21 cellular contexts compared by ENCODE assay signal in genomic region chr2:108993095-108993937, GRCh38. TPM values are rescaled to one million over a fixed set of nuclear protein-coding genes. Genes with fewer than 3 reads are reported as not detected.
"Had no signal": no experiment of that assay in that cellular context is flagged by ENCODE, and none has a peak within 500 bp of the region (broad histone marks: within the 10 kb centered on the region; RNA-seq: fewer than 3 reads in every experiment).

No MANE protein-coding gene starts in this region.

- ATAC-seq: left lung had no signal

- H3K4me3 ChIP-seq: dorsolateral prefrontal cortex, hepatocyte, left lung, lung, sigmoid colon, skin epidermis, stomach had no signal

- H3K4me1 Mint-ChIP-seq: naive B cell had no signal

- H3K27ac ChIP-seq: dorsolateral prefrontal cortex, hepatocyte, left lung, sigmoid colon, skin epidermis, stomach had no signal

- H3K27ac Mint-ChIP-seq: naive B cell had no signal

- H3K4me3 Mint-ChIP-seq: naive B cell had no signal

- H3K36me3 Mint-ChIP-seq: naive B cell had no signal

- H3K9me3 ChIP-seq: left lung, sigmoid colon, stomach had no signal

- H3K36me3 ChIP-seq: left lung, sigmoid colon, stomach had no signal

- H3K4me1 ChIP-seq: left lung had no signal

- DNase-seq: cortex of kidney; dorsolateral prefrontal cortex; effector CD8-positive, alpha-beta T cell; foreskin melanocyte; head of caudate nucleus; kidney glomerular epithelial cell; left lung; mesenchymal stem cell; midbrain; naive B cell; posterior cingulate gyrus; sigmoid colon; stimulated activated CD4-positive, alpha-beta T cell treated with anti-CD3 and anti-CD28 coated beads, Interleukin-12 subunit alpha, Interleukin-12 subunit beta, amount 100 ng/mL, for 4 hours; stomach; trophoblast cell had no signal

RNA-seq across cellular contexts. Expression of gene EDAR, which starts 4.3 kb away (rescaled TPM):
- total RNA-seq: osteocyte, pulmonary artery endothelial cell, sigmoid colon had no signal
- polyA plus RNA-seq: neural cell had no signal
